ENCODE assay signal across 14 cellular contexts in the genomic region with DNA sequence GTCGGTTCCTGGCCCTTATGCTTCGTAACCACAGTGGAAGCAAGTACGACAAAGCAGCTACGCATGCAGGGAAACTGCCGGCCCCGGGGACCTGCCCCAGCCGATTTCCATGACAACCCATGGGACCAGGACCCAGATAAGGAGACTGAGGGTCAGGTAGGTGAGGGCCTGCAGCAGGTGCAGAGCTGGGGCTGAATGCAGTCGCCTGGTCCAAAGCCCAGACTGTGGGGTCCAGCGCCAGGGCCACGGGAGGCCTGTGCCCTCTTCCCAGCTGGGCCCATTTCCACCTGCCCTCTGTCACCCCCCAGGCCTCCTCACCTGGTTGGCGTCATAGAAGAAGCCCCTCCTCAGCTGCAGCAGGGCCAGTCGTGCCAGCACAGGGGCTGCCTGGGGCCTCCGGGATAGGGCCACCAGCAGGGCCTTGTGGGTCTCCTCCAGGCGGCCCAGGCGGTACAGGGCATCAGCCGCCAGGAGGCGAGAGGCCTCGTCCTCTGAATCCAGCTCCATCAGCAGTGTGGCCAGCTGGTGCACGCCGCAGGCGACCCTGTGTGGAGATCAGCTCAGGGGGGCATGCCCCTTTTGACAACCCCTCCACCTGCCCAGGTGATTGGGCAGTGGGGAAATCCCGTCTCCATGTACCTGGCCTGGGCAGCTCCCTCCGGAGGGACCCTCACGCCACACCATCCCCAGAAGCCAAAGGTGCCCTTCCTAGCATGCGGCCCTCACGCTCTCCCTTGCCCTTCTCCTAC. TPM values are rescaled to one million over a fixed set of nuclear protein-coding genes. Genes with fewer than 3 reads are reported as not detected.
A peak's percentile ranks its signal among the peaks of the same experiment; 100 is the strongest.
DNase-seq lines count a peak whose midpoint lies in the region; ATAC-seq and TF ChIP-seq lines count a peak whose summit lies in the region.
"Had no signal": no experiment of that assay in that cellular context is flagged by ENCODE, and none has a peak within 500 bp of the region (broad histone marks: within the 10 kb centered on the region; RNA-seq: fewer than 3 reads in every experiment).

No MANE protein-coding gene starts in this region.

- ATAC-seq in left ventricle myocardium superior = no peak
- ATAC-seq in natural killer cell = no peak
- ATAC-seq in HG03457 (IDR thresholded peaks at IDR 0.05; ENCODE audit: unreplicated experiment) = no peak

- no peaks in the 10 kb centered on the region for H3K4me1 Mint-ChIP-seq in natural killer cell

- peaks cover 6 to 25% of the 10 kb centered on the region in 2 donors for H3K27me3 Mint-ChIP-seq in natural killer cell (ENCODE audit: low read depth in 2 of 2)

- DNase-seq in cardiac septum (ENCODE audit: low spot score) = peak; percentile 26
- DNase-seq in left ventricle myocardium superior = no peak
- peak; percentile 11 for DNase-seq in SK-MEL-5 (ENCODE audit: low read depth, low spot score)
- peak; percentile 15 for DNase-seq in natural killer cell
- DNase-seq in NCI-H1694 treated with DMSO at 0.1 percent for 48 hours (lab: John Stamatoyannopoulos, UW) = no peak
- DNase-seq in NCI-H226 = no peak
- DNase-seq: foreskin melanocyte, GF-D8, HFFc6, Kasumi-1, NCI-H1092, NCI-H524, T1000 had no signal

- H3K9me3 Mint-ChIP-seq in natural killer cell = peaks cover 1 to 3% of the 10 kb centered on the region in 2 donors

- intact Hi-C loops in cardiac septum (cut with DNase I) = loop anchor here (2.0 kb wide), 1 partner anchor 373 kb away; no protein-coding TSS in a partner anchor
- intact Hi-C loops in left ventricle myocardium superior (cut with micrococcal nuclease) = no loop called here
- intact Hi-C loops in natural killer cell (cut with micrococcal nuclease) = no loop called here

- no peak overlapping the region for H3K4me3 Mint-ChIP-seq in natural killer cell
- H3K4me3 Mint-ChIP-seq: HFFc6 had no signal

- no peak overlapping the region for H3K27ac Mint-ChIP-seq in natural killer cell
- H3K27ac Mint-ChIP-seq: HFFc6 had no signal

- in situ Hi-C loops in SK-MEL-5 (cut with HindIII; ENCODE audit: low pct_unique_long_range_greater_than_20kb, low sequenced_read_pairs) = no loop called here

- no peak for TF ChIP-seq CTCF in natural killer cell (IDR thresholded peaks at IDR 0.05)

- peaks cover 3% of the 10 kb centered on the region for H3K36me3 Mint-ChIP-seq in natural killer cell

RNA-seq across cellular contexts. Expression of gene TTC34, which starts 14.2 kb away (rescaled TPM):
- total RNA-seq in cardiac septum (0.35 TPM), left ventricle myocardium superior (0.59 TPM), natural killer cell (1 to 10 TPM in 2 of 3 donors, under 1 TPM in 1; 0.80 to 1.4 (median 1.2) TPM)
- 0.03 TPM in 2 replicates for total RNA-seq in SK-MEL-5 (2014; rRNA removed; shearing (Covaris generic))
- 0.07 and 0.08 TPM in 2 replicates for polyA plus RNA-seq in SK-MEL-5 (2015; cell fraction: cytosol; rRNA removed)
- 0.96 and 2.1 TPM in 2 replicates for polyA plus RNA-seq in SK-MEL-5 (2015; cell fraction: nucleus; rRNA removed)

Comparison
In these comparisons a context has a peak if more than half of its experiments do, and no peak if none do; other contexts are left out.
1. DNase-seq: peak in cardiac septum (single experiment), SK-MEL-5 (single experiment) and natural killer cell (single experiment); none in left ventricle myocardium superior (single experiment), NCI-H1694 treated with DMSO at 0.1 percent for 48 hours (single experiment) and NCI-H226 (single experiment).